ENCODE assay signal across 1 cellular context in the genomic region with DNA sequence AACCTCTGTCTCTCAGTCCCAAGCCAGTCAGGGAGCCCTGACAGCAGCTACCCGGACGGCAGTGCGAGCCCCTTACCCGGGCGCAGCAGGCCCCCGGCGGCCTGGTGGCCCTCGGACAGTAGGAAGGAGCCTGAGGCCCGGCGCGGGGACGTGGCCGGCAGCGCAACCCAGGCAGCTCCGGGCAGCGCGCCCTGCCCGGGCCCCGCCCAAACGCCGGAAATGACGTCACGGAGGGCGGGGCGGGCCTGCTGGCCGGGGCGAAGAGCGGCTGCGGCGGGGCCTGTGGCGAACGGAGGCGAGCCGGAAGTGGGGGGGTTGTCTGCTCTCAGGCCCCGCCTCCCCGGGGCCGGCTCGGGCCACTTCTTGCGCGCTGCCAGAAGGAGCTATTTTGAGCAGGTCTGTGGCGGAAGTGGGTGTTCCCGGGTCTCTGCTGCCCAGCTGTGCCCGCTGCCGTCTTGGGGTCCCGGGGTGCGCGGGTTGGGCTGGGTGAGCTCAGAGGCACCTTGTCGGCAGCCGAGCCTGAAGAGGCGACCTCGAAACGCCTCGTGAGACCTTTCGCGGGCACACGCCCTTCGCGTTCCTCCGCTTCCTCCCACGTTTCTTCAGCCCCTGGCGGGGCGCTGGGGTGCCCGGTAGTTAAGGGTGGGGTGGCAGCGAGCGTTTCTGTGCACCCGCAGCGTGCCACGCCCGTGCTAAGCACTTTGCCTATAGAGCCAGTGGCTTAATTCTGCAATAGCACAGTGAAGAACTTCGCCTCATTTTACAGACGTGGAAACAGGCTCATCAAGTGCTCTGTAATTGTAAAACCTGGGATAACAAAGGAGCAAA.
TF ChIP-seq lines count a peak whose summit lies in the region.

A gene (minus strand): TSS at position 193 of the 828 bp plus-strand sequence. CDS start 8,206 bp downstream, outside the sequence.

TF ChIP-seq in HEK293, 187 proteins besides CTCF, POLR2A, EP300 and RAD21 (continued from another document):
- TF ChIP-seq, protein P1, sequence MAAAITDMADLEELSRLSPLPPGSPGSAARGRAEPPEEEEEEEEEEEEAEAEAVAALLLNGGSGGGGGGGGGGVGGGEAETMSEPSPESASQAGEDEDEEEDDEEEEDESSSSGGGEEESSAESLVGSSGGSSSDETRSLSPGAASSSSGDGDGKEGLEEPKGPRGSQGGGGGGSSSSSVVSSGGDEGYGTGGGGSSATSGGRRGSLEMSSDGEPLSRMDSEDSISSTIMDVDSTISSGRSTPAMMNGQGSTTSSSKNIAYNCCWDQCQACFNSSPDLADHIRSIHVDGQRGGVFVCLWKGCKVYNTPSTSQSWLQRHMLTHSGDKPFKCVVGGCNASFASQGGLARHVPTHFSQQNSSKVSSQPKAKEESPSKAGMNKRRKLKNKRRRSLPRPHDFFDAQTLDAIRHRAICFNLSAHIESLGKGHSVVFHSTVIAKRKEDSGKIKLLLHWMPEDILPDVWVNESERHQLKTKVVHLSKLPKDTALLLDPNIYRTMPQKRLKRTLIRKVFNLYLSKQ (tag by site-specific recombination; IDR thresholded peaks at IDR 0.05; ENCODE audit: borderline replicate concordance): no peak
- TF ChIP-seq, protein P2, sequence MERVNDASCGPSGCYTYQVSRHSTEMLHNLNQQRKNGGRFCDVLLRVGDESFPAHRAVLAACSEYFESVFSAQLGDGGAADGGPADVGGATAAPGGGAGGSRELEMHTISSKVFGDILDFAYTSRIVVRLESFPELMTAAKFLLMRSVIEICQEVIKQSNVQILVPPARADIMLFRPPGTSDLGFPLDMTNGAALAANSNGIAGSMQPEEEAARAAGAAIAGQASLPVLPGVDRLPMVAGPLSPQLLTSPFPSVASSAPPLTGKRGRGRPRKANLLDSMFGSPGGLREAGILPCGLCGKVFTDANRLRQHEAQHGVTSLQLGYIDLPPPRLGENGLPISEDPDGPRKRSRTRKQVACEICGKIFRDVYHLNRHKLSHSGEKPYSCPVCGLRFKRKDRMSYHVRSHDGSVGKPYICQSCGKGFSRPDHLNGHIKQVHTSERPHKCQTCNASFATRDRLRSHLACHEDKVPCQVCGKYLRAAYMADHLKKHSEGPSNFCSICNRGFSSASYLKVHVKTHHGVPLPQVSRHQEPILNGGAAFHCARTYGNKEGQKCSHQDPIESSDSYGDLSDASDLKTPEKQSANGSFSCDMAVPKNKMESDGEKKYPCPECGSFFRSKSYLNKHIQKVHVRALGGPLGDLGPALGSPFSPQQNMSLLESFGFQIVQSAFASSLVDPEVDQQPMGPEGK (tag by site-specific recombination; IDR thresholded peaks at IDR 0.05): peak; percentile 71
- TF ChIP-seq ZNF623 (tag by site-specific recombination; IDR thresholded peaks at IDR 0.05): no peak
- TF ChIP-seq MEIS1 (CRISPR knock-in tag; IDR thresholded peaks at IDR 0.05; ENCODE audit: borderline replicate concordance): no peak
- no peak for TF ChIP-seq ZNF792 (tag by site-specific recombination; IDR thresholded peaks at IDR 0.05)
- no peak for TF ChIP-seq ZNF621 (tag by site-specific recombination; IDR thresholded peaks at IDR 0.05)
- no peak for TF ChIP-seq ZNF747 (tag by site-specific recombination; IDR thresholded peaks at IDR 0.05)
- TF ChIP-seq GLIS2 (tag by site-specific recombination; IDR thresholded peaks at IDR 0.05): 0 out of 2 replicates have a peak, but pooled peaks have one; percentile 2
- TF ChIP-seq ZNF560 (tag by site-specific recombination; IDR thresholded peaks at IDR 0.05; ENCODE audit: borderline replicate concordance): no peak
- TF ChIP-seq, protein P3, sequence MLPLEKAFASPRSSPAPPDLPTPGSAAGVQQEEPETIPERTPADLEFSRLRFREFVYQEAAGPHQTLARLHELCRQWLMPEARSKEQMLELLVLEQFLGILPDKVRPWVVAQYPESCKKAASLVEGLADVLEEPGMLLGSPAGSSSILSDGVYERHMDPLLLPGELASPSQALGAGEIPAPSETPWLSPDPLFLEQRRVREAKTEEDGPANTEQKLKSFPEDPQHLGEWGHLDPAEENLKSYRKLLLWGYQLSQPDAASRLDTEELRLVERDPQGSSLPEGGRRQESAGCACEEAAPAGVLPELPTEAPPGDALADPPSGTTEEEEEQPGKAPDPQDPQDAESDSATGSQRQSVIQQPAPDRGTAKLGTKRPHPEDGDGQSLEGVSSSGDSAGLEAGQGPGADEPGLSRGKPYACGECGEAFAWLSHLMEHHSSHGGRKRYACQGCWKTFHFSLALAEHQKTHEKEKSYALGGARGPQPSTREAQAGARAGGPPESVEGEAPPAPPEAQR (tag by site-specific recombination; IDR thresholded peaks at IDR 0.05): no peak
- TF ChIP-seq, protein P4, sequence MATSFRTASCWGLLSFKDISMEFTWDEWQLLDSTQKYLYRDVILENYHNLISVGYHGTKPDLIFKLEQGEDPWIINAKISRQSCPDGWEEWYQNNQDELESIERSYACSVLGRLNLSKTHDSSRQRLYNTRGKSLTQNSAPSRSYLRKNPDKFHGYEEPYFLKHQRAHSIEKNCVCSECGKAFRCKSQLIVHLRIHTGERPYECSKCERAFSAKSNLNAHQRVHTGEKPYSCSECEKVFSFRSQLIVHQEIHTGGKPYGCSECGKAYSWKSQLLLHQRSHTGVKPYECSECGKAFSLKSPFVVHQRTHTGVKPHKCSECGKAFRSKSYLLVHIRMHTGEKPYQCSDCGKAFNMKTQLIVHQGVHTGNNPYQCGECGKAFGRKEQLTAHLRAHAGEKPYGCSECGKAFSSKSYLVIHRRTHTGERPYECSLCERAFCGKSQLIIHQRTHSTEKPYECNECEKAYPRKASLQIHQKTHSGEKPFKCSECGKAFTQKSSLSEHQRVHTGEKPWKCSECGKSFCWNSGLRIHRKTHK (tag by site-specific recombination; IDR thresholded peaks at IDR 0.05): no peak
- TF ChIP-seq, protein P5, sequence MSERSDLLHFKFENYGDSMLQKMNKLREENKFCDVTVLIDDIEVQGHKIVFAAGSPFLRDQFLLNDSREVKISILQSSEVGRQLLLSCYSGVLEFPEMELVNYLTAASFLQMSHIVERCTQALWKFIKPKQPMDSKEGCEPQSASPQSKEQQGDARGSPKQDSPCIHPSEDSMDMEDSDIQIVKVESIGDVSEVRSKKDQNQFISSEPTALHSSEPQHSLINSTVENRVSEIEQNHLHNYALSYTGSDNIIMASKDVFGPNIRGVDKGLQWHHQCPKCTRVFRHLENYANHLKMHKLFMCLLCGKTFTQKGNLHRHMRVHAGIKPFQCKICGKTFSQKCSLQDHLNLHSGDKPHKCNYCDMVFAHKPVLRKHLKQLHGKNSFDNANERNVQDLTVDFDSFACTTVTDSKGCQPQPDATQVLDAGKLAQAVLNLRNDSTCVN (tag by site-specific recombination; optimal IDR thresholded peaks at IDR 0.05): peak; percentile 94
- TF ChIP-seq, protein P6, sequence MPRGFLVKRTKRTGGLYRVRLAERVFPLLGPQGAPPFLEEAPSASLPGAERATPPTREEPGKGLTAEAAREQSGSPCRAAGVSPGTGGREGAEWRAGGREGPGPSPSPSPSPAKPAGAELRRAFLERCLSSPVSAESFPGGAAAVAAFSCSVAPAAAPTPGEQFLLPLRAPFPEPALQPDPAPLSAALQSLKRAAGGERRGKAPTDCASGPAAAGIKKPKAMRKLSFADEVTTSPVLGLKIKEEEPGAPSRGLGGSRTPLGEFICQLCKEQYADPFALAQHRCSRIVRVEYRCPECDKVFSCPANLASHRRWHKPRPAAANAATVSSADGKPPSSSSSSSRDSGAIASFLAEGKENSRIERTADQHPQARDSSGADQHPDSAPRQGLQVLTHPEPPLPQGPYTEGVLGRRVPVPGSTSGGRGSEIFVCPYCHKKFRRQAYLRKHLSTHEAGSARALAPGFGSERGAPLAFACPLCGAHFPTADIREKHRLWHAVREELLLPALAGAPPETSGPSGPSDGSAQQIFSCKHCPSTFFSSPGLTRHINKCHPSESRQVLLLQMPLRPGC (tag by site-specific recombination; IDR thresholded peaks at IDR 0.05): 0 out of 2 replicates have a peak, but pooled peaks have one; percentile 21
- TF ChIP-seq, protein P7, sequence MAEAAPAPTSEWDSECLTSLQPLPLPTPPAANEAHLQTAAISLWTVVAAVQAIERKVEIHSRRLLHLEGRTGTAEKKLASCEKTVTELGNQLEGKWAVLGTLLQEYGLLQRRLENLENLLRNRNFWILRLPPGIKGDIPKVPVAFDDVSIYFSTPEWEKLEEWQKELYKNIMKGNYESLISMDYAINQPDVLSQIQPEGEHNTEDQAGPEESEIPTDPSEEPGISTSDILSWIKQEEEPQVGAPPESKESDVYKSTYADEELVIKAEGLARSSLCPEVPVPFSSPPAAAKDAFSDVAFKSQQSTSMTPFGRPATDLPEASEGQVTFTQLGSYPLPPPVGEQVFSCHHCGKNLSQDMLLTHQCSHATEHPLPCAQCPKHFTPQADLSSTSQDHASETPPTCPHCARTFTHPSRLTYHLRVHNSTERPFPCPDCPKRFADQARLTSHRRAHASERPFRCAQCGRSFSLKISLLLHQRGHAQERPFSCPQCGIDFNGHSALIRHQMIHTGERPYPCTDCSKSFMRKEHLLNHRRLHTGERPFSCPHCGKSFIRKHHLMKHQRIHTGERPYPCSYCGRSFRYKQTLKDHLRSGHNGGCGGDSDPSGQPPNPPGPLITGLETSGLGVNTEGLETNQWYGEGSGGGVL (tag by site-specific recombination; IDR thresholded peaks at IDR 0.05): no peak
- TF ChIP-seq ZNF670 (tag by site-specific recombination; IDR thresholded peaks at IDR 0.05; ENCODE audit: low read depth): no peak
- no peak for TF ChIP-seq ZNF76 (tag by site-specific recombination; IDR thresholded peaks at IDR 0.05; ENCODE audit: borderline replicate concordance, low read depth)
- peak; percentile 98 for TF ChIP-seq ZBTB8A (tag by site-specific recombination; IDR thresholded peaks at IDR 0.05)
- peak; percentile 63 for TF ChIP-seq SP7 (tag by site-specific recombination; IDR thresholded peaks at IDR 0.05)
- TF ChIP-seq, protein P8, sequence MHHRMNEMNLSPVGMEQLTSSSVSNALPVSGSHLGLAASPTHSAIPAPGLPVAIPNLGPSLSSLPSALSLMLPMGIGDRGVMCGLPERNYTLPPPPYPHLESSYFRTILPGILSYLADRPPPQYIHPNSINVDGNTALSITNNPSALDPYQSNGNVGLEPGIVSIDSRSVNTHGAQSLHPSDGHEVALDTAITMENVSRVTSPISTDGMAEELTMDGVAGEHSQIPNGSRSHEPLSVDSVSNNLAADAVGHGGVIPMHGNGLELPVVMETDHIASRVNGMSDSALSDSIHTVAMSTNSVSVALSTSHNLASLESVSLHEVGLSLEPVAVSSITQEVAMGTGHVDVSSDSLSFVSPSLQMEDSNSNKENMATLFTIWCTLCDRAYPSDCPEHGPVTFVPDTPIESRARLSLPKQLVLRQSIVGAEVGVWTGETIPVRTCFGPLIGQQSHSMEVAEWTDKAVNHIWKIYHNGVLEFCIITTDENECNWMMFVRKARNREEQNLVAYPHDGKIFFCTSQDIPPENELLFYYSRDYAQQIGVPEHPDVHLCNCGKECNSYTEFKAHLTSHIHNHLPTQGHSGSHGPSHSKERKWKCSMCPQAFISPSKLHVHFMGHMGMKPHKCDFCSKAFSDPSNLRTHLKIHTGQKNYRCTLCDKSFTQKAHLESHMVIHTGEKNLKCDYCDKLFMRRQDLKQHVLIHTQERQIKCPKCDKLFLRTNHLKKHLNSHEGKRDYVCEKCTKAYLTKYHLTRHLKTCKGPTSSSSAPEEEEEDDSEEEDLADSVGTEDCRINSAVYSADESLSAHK (tag by site-specific recombination; IDR thresholded peaks at IDR 0.05): peak; percentile 79
- TF ChIP-seq, protein P9, sequence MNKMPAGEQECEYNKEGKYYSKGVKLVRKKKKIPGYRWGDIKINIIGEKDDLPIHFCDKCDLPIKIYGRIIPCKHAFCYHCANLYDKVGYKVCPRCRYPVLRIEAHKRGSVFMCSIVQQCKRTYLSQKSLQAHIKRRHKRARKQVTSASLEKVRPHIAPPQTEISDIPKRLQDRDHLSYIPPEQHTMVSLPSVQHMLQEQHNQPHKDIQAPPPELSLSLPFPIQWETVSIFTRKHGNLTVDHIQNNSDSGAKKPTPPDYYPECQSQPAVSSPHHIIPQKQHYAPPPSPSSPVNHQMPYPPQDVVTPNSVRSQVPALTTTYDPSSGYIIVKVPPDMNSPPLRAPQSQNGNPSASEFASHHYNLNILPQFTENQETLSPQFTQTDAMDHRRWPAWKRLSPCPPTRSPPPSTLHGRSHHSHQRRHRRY (tag by site-specific recombination; IDR thresholded peaks at IDR 0.05): no peak
- TF ChIP-seq SP3 (tag by site-specific recombination; IDR thresholded peaks at IDR 0.05): peak; percentile 60; the same call in 1 of the 2 replicates
